8 cellular contexts compared by ENCODE assay signal in the genomic region with DNA sequence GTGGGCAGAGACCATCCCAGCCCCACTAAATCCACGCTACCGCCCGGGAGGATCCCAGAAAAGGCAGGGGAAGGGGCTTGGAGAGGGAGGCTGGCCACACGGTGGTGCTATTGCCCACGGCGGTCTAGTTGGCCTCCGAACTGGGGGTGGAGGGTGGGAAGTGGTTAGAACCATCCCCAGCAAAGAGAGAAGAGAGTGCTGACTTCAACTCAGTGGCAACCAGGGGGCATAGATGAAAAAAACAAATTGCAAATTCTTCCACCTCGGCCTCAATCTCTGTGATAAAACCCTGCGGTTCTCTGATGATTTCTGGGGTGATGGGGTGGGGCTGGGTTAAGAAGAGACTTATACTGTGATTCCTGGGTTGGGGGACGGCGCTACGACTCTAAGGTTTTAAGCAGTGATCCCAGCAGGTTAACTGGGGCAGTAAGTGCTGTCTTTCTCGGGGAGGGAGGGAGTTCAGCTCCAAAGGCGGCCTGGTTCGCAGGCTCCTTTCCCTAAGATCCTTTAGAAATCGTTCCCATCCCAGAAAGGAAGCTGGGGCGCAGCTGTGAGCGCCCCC.
DNase-seq lines count a peak whose midpoint lies in the region; ATAC-seq and TF ChIP-seq lines count a peak whose summit lies in the region.

No MANE protein-coding gene starts in this region.

- CTCF ChIA-PET in activated CD8-positive, alpha-beta memory T cell treated with anti-CD3 and anti-CD28 coated beads, Interleukin-2, amount 10 ng/mL, durations not matched to agents 7 days and 5 days (lab: Charles Lee), result interaction anchor here (0.6 to 8.4 kb wide), 45 partner anchors 8 to 1029 kb away, joined by 3 to 79 read pairs (median 4); a partner anchor contains a TSS

- no peaks in the 10 kb centered on the region for H3K9me3 Mint-ChIP-seq in activated CD8-positive, alpha-beta memory T cell treated with anti-CD3 and anti-CD28 coated beads, Interleukin-2, amount 10 ng/mL, durations not matched to agents 7 days and 5 days (ENCODE audit: low read depth)
- no peaks in the 10 kb centered on the region for H3K9me3 Mint-ChIP-seq in effector memory CD8-positive, alpha-beta T cell

- peak overlapping the region; percentile 84 for H3K27ac Mint-ChIP-seq in activated CD8-positive, alpha-beta memory T cell treated with anti-CD3 and anti-CD28 coated beads, Interleukin-2, amount 10 ng/mL, durations not matched to agents 7 days and 5 days
- H3K27ac Mint-ChIP-seq in effector memory CD8-positive, alpha-beta T cell, result peak overlapping the region; percentile 77 to 93

- H3K36me3 Mint-ChIP-seq in activated CD8-positive, alpha-beta memory T cell treated with anti-CD3 and anti-CD28 coated beads, Interleukin-2, amount 10 ng/mL, durations not matched to agents 7 days and 5 days, result no peaks in the 10 kb centered on the region
- peaks cover 7% of the 10 kb centered on the region for H3K36me3 Mint-ChIP-seq in effector memory CD8-positive, alpha-beta T cell (ENCODE audit: insufficient read depth)

- peak; percentile 91 for TF ChIP-seq CTCF in GM12872 (IDR thresholded peaks at IDR 0.05; ENCODE audit: insufficient read depth, low read depth, low read length)

- H3K4me1 Mint-ChIP-seq in activated CD8-positive, alpha-beta memory T cell treated with anti-CD3 and anti-CD28 coated beads, Interleukin-2, amount 10 ng/mL, durations not matched to agents 7 days and 5 days, result peaks cover 27% of the 10 kb centered on the region
- H3K4me1 Mint-ChIP-seq in effector memory CD8-positive, alpha-beta T cell (ENCODE audit: low read depth in 2 of 2), result peaks cover 8 to 20% of the 10 kb centered on the region in 2 donors

- DNase-seq in NOMO-1 (lab: John Stamatoyannopoulos, UW; ENCODE audit: unreplicated experiment in 2 of 2), result peak; percentile 94
- DNase-seq in activated CD8-positive, alpha-beta memory T cell treated with anti-CD3 and anti-CD28 coated beads, Interleukin-2, amount 10 ng/mL, durations not matched to agents 7 days and 5 days, result peak; percentile 90
- peak; percentile 76 to 78 (median 76) for DNase-seq in effector memory CD8-positive, alpha-beta T cell
- peak; percentile 92 to 96 for DNase-seq in lung microvascular endothelial cell (ENCODE audit: low read depth in 2 of 2)
- DNase-seq in stimulated activated CD4-positive, alpha-beta T cell treated with anti-CD3 and anti-CD28 coated beads, TNF-alpha, amount 100 ng/mL, for 1 hour (ENCODE audit: low read depth in 3 of 3, low spot score in 1 of 3), result peak; percentile 64 to 79 (median 64)

- peak overlapping the region; percentile 72 for H3K4me3 Mint-ChIP-seq in activated CD8-positive, alpha-beta memory T cell treated with anti-CD3 and anti-CD28 coated beads, Interleukin-2, amount 10 ng/mL, durations not matched to agents 7 days and 5 days
- peak overlapping the region; percentile 73 to 89 for H3K4me3 Mint-ChIP-seq in effector memory CD8-positive, alpha-beta T cell

- ATAC-seq in HG03342 (IDR thresholded peaks at IDR 0.05; ENCODE audit: unreplicated experiment) (peak; percentile 50), HG02840 (IDR thresholded peaks at IDR 0.05; ENCODE audit: low FRiP score, unreplicated experiment) (no peak)
- peak; percentile 84 for ATAC-seq in activated CD8-positive, alpha-beta memory T cell treated with anti-CD3 and anti-CD28 coated beads, Interleukin-2, amount 10 ng/mL, durations not matched to agents 7 days and 5 days
- ATAC-seq in effector memory CD8-positive, alpha-beta T cell (replicated peaks), result peak; percentile 86

- peaks cover 3% of the 10 kb centered on the region for H3K27me3 Mint-ChIP-seq in activated CD8-positive, alpha-beta memory T cell treated with anti-CD3 and anti-CD28 coated beads, Interleukin-2, amount 10 ng/mL, durations not matched to agents 7 days and 5 days
- H3K27me3 Mint-ChIP-seq in effector memory CD8-positive, alpha-beta T cell, result no peaks in the 10 kb centered on the region
